In genomic region chr16:28732455-28733124, GRCh38 we compare ENCODE assay signal across 8 cellular contexts. TPM values are rescaled to one million over a fixed set of nuclear protein-coding genes. Genes with fewer than 3 reads are reported as not detected.
A peak's percentile ranks its signal among the peaks of the same experiment; 100 is the strongest.
DNase-seq lines count a peak whose midpoint lies in the region; ATAC-seq, FAIRE-seq and TF ChIP-seq lines count a peak whose summit lies in the region.
"Not testable (repeated sequence)": the region's sequence is repeated elsewhere in the genome, so short reads cannot be mapped to it uniquely, and the experiment has no call there.
"Had no signal": no experiment of that assay in that cellular context is flagged by ENCODE, and none has a peak within 500 bp of the region (broad histone marks: within the 10 kb centered on the region; RNA-seq: fewer than 3 reads in every experiment).

No MANE protein-coding gene starts in this region.

- TF ChIP-seq POLR2A in H54 (IDR thresholded peaks at IDR 0.05; ENCODE audit: low read depth, low read length); endothelial cell of umbilical vein (IDR thresholded peaks at IDR 0.05; ENCODE audit: low read depth, low read length): not testable (repeated sequence)

- CTCF ChIA-PET in Panc1 (lab: Charles Lee); endothelial cell of umbilical vein (lab: Charles Lee): not testable (repeated sequence)

- H3K27me3 ChIP-seq in Panc1 (ENCODE audit: control insufficient read depth, insufficient read depth, low read length); endothelial cell of umbilical vein (ENCODE audit: control insufficient read depth in 2 of 2, insufficient read depth in 2 of 2, low read length in 2 of 2); left lung; psoas muscle (ENCODE audit: insufficient read depth in 3 of 3, low read length in 2 of 3): not testable (repeated sequence)

- H2AFZ ChIP-seq in endothelial cell of umbilical vein (ENCODE audit: low read depth, low read length), result not testable (repeated sequence)

- 41% methylated on average over 1 of the region's 9 CpGs; no CpG with 5 or more reads in 2 of the 3 donors for WGBS in psoas muscle, 3 donors

- TF ChIP-seq CTCF in Panc1 (IDR thresholded peaks at IDR 0.05); endothelial cell of umbilical vein (IDR thresholded peaks at IDR 0.05; ENCODE audit: extremely low read depth in 1 of 2, insufficient read depth in 1 of 2, low read depth in 1 of 2, low read length in 2 of 2); left lung (IDR thresholded peaks at IDR 0.05); psoas muscle (IDR thresholded peaks at IDR 0.05): not testable (repeated sequence)

- H3K9me3 ChIP-seq in Panc1 (ENCODE audit: control insufficient read depth, insufficient read depth, low read depth, low read length); endothelial cell of umbilical vein (replicated peaks; ENCODE audit: control insufficient read depth, insufficient read depth, low read length); left lung; psoas muscle: not testable (repeated sequence)

- H3K9me1 ChIP-seq in endothelial cell of umbilical vein (replicated peaks; ENCODE audit: control insufficient read depth, extremely low read depth, insufficient read depth, low read length), result not testable (repeated sequence)

- not testable (repeated sequence) for H4K20me1 ChIP-seq in endothelial cell of umbilical vein (replicated peaks; ENCODE audit: control insufficient read depth, extremely low read depth, insufficient read depth, low read length)

- FAIRE-seq in H54 (lab: Jason Lieb, UNC), result peak; percentile 81
- FAIRE-seq in endothelial cell of umbilical vein (lab: Jason Lieb, UNC), result peak; percentile 98
- peak; percentile 59 for FAIRE-seq in urothelium cell line (lab: Jason Lieb, UNC)

- POLR2A ChIA-PET in Panc1 (lab: Charles Lee); endothelial cell of umbilical vein (lab: Charles Lee): not testable (repeated sequence)

- not testable (repeated sequence) for BruUV-seq in Panc1 (replicated peaks; lab: Mats Ljungman, UMichigan); endothelial cell of umbilical vein (replicated peaks; lab: Mats Ljungman, UMichigan)

- DNase-seq in H54 (ENCODE audit: insufficient read length, low spot score); Panc1 (ENCODE audit: low read depth, low spot score); endothelial cell of umbilical vein (ENCODE audit: low read depth, low spot score); left cardiac atrium; left lung; psoas muscle; urothelium cell line (ENCODE audit: low spot score): not testable (repeated sequence)

- in situ Hi-C loops in Panc1 (cut with HindIII; ENCODE audit: low pct_unique_long_range_greater_than_20kb, low sequenced_read_pairs), result not testable (repeated sequence)

- not testable (repeated sequence) for H3K9ac ChIP-seq in endothelial cell of umbilical vein (replicated peaks; ENCODE audit: extremely low read depth, insufficient read depth, low read length)

- H3K79me2 ChIP-seq in endothelial cell of umbilical vein (ENCODE audit: control insufficient read depth, insufficient read depth, low read length), result not testable (repeated sequence)

- not testable (repeated sequence) for H3K27ac ChIP-seq in Panc1 (ENCODE audit: low read length); left lung; psoas muscle
- peak overlapping the region; percentile 61 for H3K27ac ChIP-seq in endothelial cell of umbilical vein (ENCODE audit: insufficient read depth, low read depth, low read length)

- ATAC-seq in Panc1, result peak; percentile 39; the same call in 1 of the 2 replicates
- peak; percentile 90 for ATAC-seq in left cardiac atrium
- ATAC-seq in left lung, result peak; percentile 44
- peak; percentile 56 to 72 (median 60) for ATAC-seq in psoas muscle

- H3K4me2 ChIP-seq in endothelial cell of umbilical vein (ENCODE audit: insufficient read depth, low read length), result not testable (repeated sequence)

- not testable (repeated sequence) for H3K36me3 ChIP-seq in Panc1 (ENCODE audit: control insufficient read depth, insufficient read depth, low read length); endothelial cell of umbilical vein (ENCODE audit: control insufficient read depth in 2 of 2, extremely low read depth in 1 of 2, insufficient read depth in 2 of 2, low read length in 2 of 2); left lung; psoas muscle (ENCODE audit: insufficient read depth in 1 of 2, low read depth in 1 of 2)

- H3K4me3 ChIP-seq in Panc1 (ENCODE audit: low read depth in 2 of 2, low read length in 2 of 2); endothelial cell of umbilical vein (replicated peaks in 1 of 3; ENCODE audit: insufficient read depth in 1 of 3, low read depth in 1 of 3, low read length in 3 of 3); left lung; psoas muscle: not testable (repeated sequence)

- intact Hi-C loops in Panc1 (cut with micrococcal nuclease; ENCODE audit: unreplicated experiment); endothelial cell of umbilical vein (cut with micrococcal nuclease); left cardiac atrium (cut with DNase I); left lung (cut with DNase I); psoas muscle (cut with DNase I): not testable (repeated sequence)

- H3K4me1 ChIP-seq in Panc1 (ENCODE audit: control insufficient read depth, insufficient read depth, low read length); endothelial cell of umbilical vein (ENCODE audit: control insufficient read depth, extremely low read depth, insufficient read depth, low read length); left lung; psoas muscle: not testable (repeated sequence)

- dilution Hi-C loops in endothelial cell of umbilical vein (cut with MboI; ENCODE audit: extremely low pct_ligation_motif_present, low sequenced_read_pairs), result not testable (repeated sequence)

RNA-seq across cellular contexts. Expression of gene NPIPB9, which starts 19.0 kb away (rescaled TPM):
- total RNA-seq in Panc1 (2021; ENCODE audit: unreplicated experiment), result 0.90 TPM
- 0.55 TPM for polyA plus RNA-seq in Panc1 (2012; ENCODE audit: insufficient read length)
- 1.7 TPM in 1 of 2 replicates, not detected in the other for total RNA-seq in endothelial cell of umbilical vein
- 0.29 and 0.36 TPM in 2 replicates for polyA plus RNA-seq in endothelial cell of umbilical vein
- 0.07 and 0.08 TPM in 2 replicates for polyA plus RNA-seq in endothelial cell of umbilical vein (2011; cell fraction: cytosol; rRNA removed)
- 2.1 and 2.6 TPM in 2 replicates for polyA plus RNA-seq in endothelial cell of umbilical vein (2011; cell fraction: nucleus; rRNA removed)
- polyA plus RNA-seq in endothelial cell of umbilical vein (2012), result 0.50 and 0.88 TPM in 2 replicates
- 0.63 TPM in 1 of 2 replicates, not detected in the other for polyA minus RNA-seq in endothelial cell of umbilical vein
- polyA minus RNA-seq in endothelial cell of umbilical vein (2011; cell fraction: cytosol; rRNA and poly(A)+ RNA removed), result not detected
- 6.0 and 6.7 TPM in 2 replicates for polyA minus RNA-seq in endothelial cell of umbilical vein (2011; cell fraction: nucleus; rRNA and poly(A)+ RNA removed)
- under 1 TPM in 1 of 2 donors, not detected in 1; 0.35 TPM for total RNA-seq in left cardiac atrium
- total RNA-seq in left lung, result 1 to 10 TPM; 1.2 to 1.5 TPM
- 1 to 10 TPM in 1 of 4 donors, under 1 TPM in 1, not detected in 2; 0.62 to 1.2 TPM for total RNA-seq in psoas muscle
- polyA plus RNA-seq in psoas muscle, result under 1 TPM in 2 of 3 donors, not detected in 1; 0.12 to 0.39 TPM
- polyA plus RNA-seq: CD14-positive monocyte had no signal

RNA-seq across cellular contexts. Expression of gene EIF3C, which starts 21.3 kb away (rescaled TPM):
- total RNA-seq in Panc1 (2021; ENCODE audit: unreplicated experiment) (526 TPM), endothelial cell of umbilical vein (669 and 744 TPM in 2 replicates), left cardiac atrium (100 to 1,000 TPM; 398 to 532 TPM), left lung (100 to 1,000 TPM; 354 to 395 TPM), psoas muscle (100 to 1,000 TPM; 434 to 640 (median 556) TPM)
- polyA plus RNA-seq in Panc1 (2012; ENCODE audit: insufficient read length), result 457 TPM
- polyA plus RNA-seq in endothelial cell of umbilical vein (417 and 524 TPM in 2 replicates), psoas muscle (100 to 1,000 TPM; 344 to 676 (median 345) TPM)
- polyA plus RNA-seq in endothelial cell of umbilical vein (2011; cell fraction: cytosol; rRNA removed), result 276 and 297 TPM in 2 replicates
- polyA plus RNA-seq in endothelial cell of umbilical vein (2011; cell fraction: nucleus; rRNA removed), result 260 and 283 TPM in 2 replicates
- 472 and 473 TPM in 2 replicates for polyA plus RNA-seq in endothelial cell of umbilical vein (2012)
- polyA minus RNA-seq in endothelial cell of umbilical vein, result 225 and 394 TPM in 2 replicates
- polyA minus RNA-seq in endothelial cell of umbilical vein (2011; cell fraction: cytosol; rRNA and poly(A)+ RNA removed), result 229 TPM
- polyA minus RNA-seq in endothelial cell of umbilical vein (2011; cell fraction: nucleus; rRNA and poly(A)+ RNA removed), result 62.3 and 87.8 TPM in 2 replicates

Comparison
In these comparisons a context has a peak if more than half of its experiments do, and no peak if none do; other contexts are left out.
1. ATAC-seq: peak in every context shown above with its lines; median percentile 90 in left cardiac atrium; 60 in psoas muscle; 44 in left lung; 39 in Panc1.